Comparison of ENCODE assay signal across 15 cellular contexts in the genomic region with DNA sequence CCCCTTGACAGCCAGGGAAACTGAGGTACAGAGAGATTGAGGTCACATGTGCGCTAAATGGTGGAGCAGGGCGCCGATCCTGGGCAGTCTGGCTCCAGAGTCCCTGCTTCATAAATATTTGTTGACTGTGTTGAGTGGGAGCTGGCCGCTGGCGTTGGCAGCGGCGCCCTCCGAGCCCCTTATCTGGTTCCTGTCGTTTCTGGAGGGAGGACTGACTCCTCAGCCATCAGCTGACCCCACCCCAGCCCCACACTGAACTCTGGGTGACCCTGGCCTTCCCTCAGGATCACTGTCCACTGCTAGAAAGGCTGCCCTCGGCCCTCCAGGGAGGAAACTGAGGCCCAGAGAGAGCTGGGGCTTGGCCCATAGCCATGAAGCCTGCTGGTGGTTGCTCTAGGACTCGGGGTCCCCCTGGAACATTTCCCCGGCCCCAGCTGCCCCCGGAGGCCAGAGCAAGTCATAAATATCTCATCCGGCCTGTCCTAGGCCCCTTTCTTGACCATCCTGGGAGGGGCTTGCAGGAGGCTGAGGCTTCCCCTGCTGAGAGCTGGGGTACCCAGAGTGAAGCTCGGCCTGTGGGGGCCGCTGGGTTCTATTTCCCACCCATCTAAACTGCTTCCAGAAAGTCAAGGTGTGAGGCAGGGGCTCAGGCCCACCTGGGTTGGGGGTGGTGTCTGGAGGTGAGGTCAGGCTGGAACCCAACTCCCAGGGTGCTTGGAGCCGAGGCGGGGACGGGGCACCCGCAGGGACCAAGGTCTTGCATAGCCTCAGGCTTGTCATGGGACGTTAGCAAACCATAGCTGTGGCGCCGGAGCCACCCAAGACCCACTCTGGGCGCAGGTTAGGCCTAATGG. TPM values are rescaled to one million over a fixed set of nuclear protein-coding genes. Genes with fewer than 3 reads are reported as not detected.
DNase-seq lines count a peak whose midpoint lies in the region; ATAC-seq and TF ChIP-seq lines count a peak whose summit lies in the region.
"Had no signal": no experiment of that assay in that cellular context is flagged by ENCODE, and none has a peak within 500 bp of the region (broad histone marks: within the 10 kb centered on the region; RNA-seq: fewer than 3 reads in every experiment).

No MANE protein-coding gene starts in this region.

- no peaks in the 10 kb centered on the region for H3K27me3 Mint-ChIP-seq in central memory CD8-positive, alpha-beta T cell
- no peaks in the 10 kb centered on the region for H3K27me3 Mint-ChIP-seq in natural killer cell (ENCODE audit: low read depth in 2 of 2)
- no peaks in the 10 kb centered on the region for H3K27me3 Mint-ChIP-seq in activated CD4-positive, alpha-beta T cell treated with anti-CD3 and anti-CD28 coated beads, Interleukin-2, amount 10 ng/mL, durations not matched to agents 7 days and 5 days
- no peaks in the 10 kb centered on the region for H3K27me3 Mint-ChIP-seq in naive thymus-derived CD8-positive, alpha-beta T cell
- H3K27me3 Mint-ChIP-seq: activated naive CD8-positive, alpha-beta T cell treated with anti-CD3 and anti-CD28 coated beads, Interleukin-2, amount 10 ng/mL, durations not matched to agents 7 days and 5 days had no signal

- H3K9me3 ChIP-seq in HUES6 (ENCODE audit: control insufficient read depth, insufficient read depth, low read depth, low read length): no peaks in the 10 kb centered on the region
- H3K9me3 ChIP-seq in thyroid gland: no peaks in the 10 kb centered on the region

- H3K27ac ChIP-seq in HUES6 (ENCODE audit: low read depth, low read length) (no peak overlapping the region), thyroid gland (peak overlapping the region; percentile 92 to 95 (median 94))

- peak overlapping the region; percentile 22 for H3K9ac ChIP-seq in HUES6 (ENCODE audit: low read length)

- no peak overlapping the region for H3K4me3 Mint-ChIP-seq in central memory CD8-positive, alpha-beta T cell
- peak overlapping the region; percentile 37 for H3K4me3 Mint-ChIP-seq in natural killer cell
- H3K4me3 Mint-ChIP-seq in activated CD4-positive, alpha-beta T cell treated with anti-CD3 and anti-CD28 coated beads, Interleukin-2, amount 10 ng/mL, durations not matched to agents 7 days and 5 days: no peak overlapping the region
- no peak overlapping the region for H3K4me3 Mint-ChIP-seq in naive thymus-derived CD8-positive, alpha-beta T cell
- H3K4me3 Mint-ChIP-seq: activated naive CD8-positive, alpha-beta T cell treated with anti-CD3 and anti-CD28 coated beads, Interleukin-2, amount 10 ng/mL, durations not matched to agents 7 days and 5 days had no signal

- CTCF ChIA-PET in activated CD4-positive, alpha-beta T cell treated with anti-CD3 and anti-CD28 coated beads, Interleukin-2, amount 10 ng/mL, durations not matched to agents 7 days and 5 days (lab: Charles Lee): interaction anchor here (0.6 to 0.9 kb wide), 2 partner anchors 8 to 1464 kb away, joined by 3 to 5 read pairs; no protein-coding TSS in a partner anchor

- no peak for DNase-seq in central memory CD8-positive, alpha-beta T cell (ENCODE audit: low spot score in 2 of 2)
- no peak for DNase-seq in natural killer cell
- DNase-seq in thyroid gland: no peak
- DNase-seq in activated CD4-positive, alpha-beta T cell treated with anti-CD3 and anti-CD28 coated beads, Interleukin-2, amount 10 ng/mL, durations not matched to agents 7 days and 5 days: no peak
- DNase-seq in naive thymus-derived CD8-positive, alpha-beta T cell: no peak
- DNase-seq in H4 (ENCODE audit: low spot score): no peak
- DNase-seq: activated CD4-positive, alpha-beta T cell treated with anti-CD3 and anti-CD28 coated beads for 48 hours; activated naive CD8-positive, alpha-beta T cell treated with anti-CD3 and anti-CD28 coated beads, Interleukin-2, amount 10 ng/mL, durations not matched to agents 7 days and 5 days; activated T-cell treated with anti-CD3 and anti-CD28 coated beads for 4 hours; C1 segment of cervical spinal cord; foreskin melanocyte; NCI-H2029 treated with DMSO at 0.1 percent for 48 hours; NCI-H774; T-helper 2 cell had no signal

- POLR2A ChIA-PET in activated CD4-positive, alpha-beta T cell treated with anti-CD3 and anti-CD28 coated beads, Interleukin-2, amount 10 ng/mL, durations not matched to agents 7 days and 5 days (lab: Charles Lee): no interaction called here
- POLR2A ChIA-PET in naive thymus-derived CD8-positive, alpha-beta T cell (lab: Charles Lee): interaction anchor here (1.4 to 2.7 kb wide), 2 partner anchors 8 to 9 kb away, joined by 3 to 17 read pairs; no protein-coding TSS in a partner anchor

- 71 to 78% methylated on average over 11 to 20 of the region's 24 CpGs for WGBS in thyroid gland, 2 donors

- intact Hi-C loops in natural killer cell (cut with micrococcal nuclease): no loop called here
- intact Hi-C loops in thyroid gland (cut with DNase I): loop anchor here (5.0 kb wide), 1 partner anchor 51 kb away; the partner anchor contains the start of gene GSE1

- H3K4me1 Mint-ChIP-seq in central memory CD8-positive, alpha-beta T cell: peaks cover 76% of the 10 kb centered on the region
- peaks cover 88 to 93% of the 10 kb centered on the region in 2 donors for H3K4me1 Mint-ChIP-seq in natural killer cell
- H3K4me1 Mint-ChIP-seq in activated CD4-positive, alpha-beta T cell treated with anti-CD3 and anti-CD28 coated beads, Interleukin-2, amount 10 ng/mL, durations not matched to agents 7 days and 5 days: peaks cover 36% of the 10 kb centered on the region
- H3K4me1 Mint-ChIP-seq in naive thymus-derived CD8-positive, alpha-beta T cell: peaks cover 29 to 82% (median 80%) of the 10 kb centered on the region in 4 donors

- H3K36me3 Mint-ChIP-seq in central memory CD8-positive, alpha-beta T cell (ENCODE audit: insufficient read depth): peaks cover 32% of the 10 kb centered on the region
- no peaks in the 10 kb centered on the region for H3K36me3 Mint-ChIP-seq in natural killer cell
- H3K36me3 Mint-ChIP-seq in activated CD4-positive, alpha-beta T cell treated with anti-CD3 and anti-CD28 coated beads, Interleukin-2, amount 10 ng/mL, durations not matched to agents 7 days and 5 days (ENCODE audit: low read depth): no peaks in the 10 kb centered on the region
- H3K36me3 Mint-ChIP-seq in naive thymus-derived CD8-positive, alpha-beta T cell: no peaks in the 10 kb centered on the region

- TF ChIP-seq CTCF in natural killer cell (IDR thresholded peaks at IDR 0.05): no peak
- no peak for TF ChIP-seq CTCF in thyroid gland (IDR thresholded peaks at IDR 0.05)

- H3K9me3 Mint-ChIP-seq in central memory CD8-positive, alpha-beta T cell: no peaks in the 10 kb centered on the region
- H3K9me3 Mint-ChIP-seq in natural killer cell: no peaks in the 10 kb centered on the region
- no peaks in the 10 kb centered on the region for H3K9me3 Mint-ChIP-seq in activated CD4-positive, alpha-beta T cell treated with anti-CD3 and anti-CD28 coated beads, Interleukin-2, amount 10 ng/mL, durations not matched to agents 7 days and 5 days
- H3K9me3 Mint-ChIP-seq in naive thymus-derived CD8-positive, alpha-beta T cell: no peaks in the 10 kb centered on the region
- H3K9me3 Mint-ChIP-seq: activated naive CD8-positive, alpha-beta T cell treated with anti-CD3 and anti-CD28 coated beads, Interleukin-2, amount 10 ng/mL, durations not matched to agents 7 days and 5 days had no signal

- H3K27ac Mint-ChIP-seq in central memory CD8-positive, alpha-beta T cell (ENCODE audit: low read depth): peak overlapping the region; percentile 35
- H3K27ac Mint-ChIP-seq in natural killer cell: peak overlapping the region; percentile 96 to 99
- no peak overlapping the region for H3K27ac Mint-ChIP-seq in activated CD4-positive, alpha-beta T cell treated with anti-CD3 and anti-CD28 coated beads, Interleukin-2, amount 10 ng/mL, durations not matched to agents 7 days and 5 days
- H3K27ac Mint-ChIP-seq in naive thymus-derived CD8-positive, alpha-beta T cell: peak overlapping the region in 5 of 10 donors; percentile 36 to 71 (median 53)
- H3K27ac Mint-ChIP-seq: activated naive CD8-positive, alpha-beta T cell treated with anti-CD3 and anti-CD28 coated beads, Interleukin-2, amount 10 ng/mL, durations not matched to agents 7 days and 5 days had no signal

- H3K36me3 ChIP-seq in HUES6 (ENCODE audit: control insufficient read depth, insufficient read depth, low read length) (no peaks in the 10 kb centered on the region), thyroid gland (no peaks in the 10 kb centered on the region)

- H3K4me1 ChIP-seq in HUES6 (ENCODE audit: control insufficient read depth, insufficient read depth, low read length): peaks cover 55% of the 10 kb centered on the region
- H3K4me1 ChIP-seq in thyroid gland: peaks cover 68 to 79% of the 10 kb centered on the region in 2 donors

- H3K4me3 ChIP-seq in HUES6 (ENCODE audit: low read depth, low read length) (no peak overlapping the region), thyroid gland (replicated peaks in 1 of 3) (no peak overlapping the region)

- H3K27me3 ChIP-seq in HUES6 (ENCODE audit: control insufficient read depth, insufficient read depth, low read length): no peaks in the 10 kb centered on the region
- H3K27me3 ChIP-seq in thyroid gland: no peaks in the 10 kb centered on the region

- ATAC-seq in central memory CD8-positive, alpha-beta T cell (replicated peaks; ENCODE audit: extremely low read depth, poor library complexity, severe bottlenecking): no peak
- ATAC-seq in natural killer cell: no peak
- no peak for ATAC-seq in naive thymus-derived CD8-positive, alpha-beta T cell

- TF ChIP-seq POLR2A in thyroid gland (IDR thresholded peaks at IDR 0.05): no peak

RNA-seq across cellular contexts. Expression of gene GSE1, which starts 51.6 kb away (rescaled TPM):
- total RNA-seq in natural killer cell (100 to 1,000 TPM; 232 to 277 (median 233) TPM), thyroid gland (100 to 1,000 TPM in 1 of 4 donors, 10 to 100 TPM in 3; 54.2 to 155 (median 71.9) TPM)
- 10 to 100 TPM; 25.7 to 27.3 TPM for total RNA-seq in activated CD4-positive, alpha-beta T cell treated with anti-CD3 and anti-CD28 coated beads, Interleukin-2, amount 10 ng/mL, durations not matched to agents 7 days and 5 days
- 10 to 100 TPM; 53.8 to 56.2 TPM for total RNA-seq in naive thymus-derived CD8-positive, alpha-beta T cell
- polyA plus RNA-seq in naive thymus-derived CD8-positive, alpha-beta T cell: 1 to 10 TPM; 1.5 to 2.9 (median 2.0) TPM
- total RNA-seq in H4 (2014; rRNA removed; shearing (Covaris generic)): 8.0 and 11.9 TPM in 2 replicates
